Comparison of ENCODE assay signal across 14 cellular contexts in genomic region chr17:50100480-50100883, GRCh38. TPM values are rescaled to one million over a fixed set of nuclear protein-coding genes. Genes with fewer than 3 reads are reported as not detected.
DNase-seq lines count a peak whose midpoint lies in the region; ATAC-seq, FAIRE-seq and TF ChIP-seq lines count a peak whose summit lies in the region.
"Had no signal": no experiment of that assay in that cellular context is flagged by ENCODE, and none has a peak within 500 bp of the region (broad histone marks: within the 10 kb centered on the region; RNA-seq: fewer than 3 reads in every experiment).

No MANE protein-coding gene starts in this region.

- TF ChIP-seq EP300 in A549 (IDR thresholded peaks at IDR 0.05) (no peak), ovary (IDR thresholded peaks at IDR 0.05) (no peak)

- WGBS in A549 (ENCODE audit: missing lambda C conversion rate), result 70% methylated on average over 5 of the region's 5 CpGs
- WGBS in right cardiac atrium, result 70% methylated on average over 5 of the region's 5 CpGs
- WGBS in ovary, 3 donors, result 69 to 82% (median 77%) methylated on average over 5 of the region's 5 CpGs

- H3K9me3 ChIP-seq in A549, result no peaks in the 10 kb centered on the region
- H3K9me3 ChIP-seq in right cardiac atrium (ENCODE audit: control insufficient read depth, low read length), result no peaks in the 10 kb centered on the region
- no peaks in the 10 kb centered on the region for H3K9me3 ChIP-seq in ovary
- no peaks in the 10 kb centered on the region for H3K9me3 ChIP-seq in T-helper 17 cell (ENCODE audit: control insufficient read depth, low read length, poor library complexity, severe bottlenecking)
- H3K9me3 ChIP-seq: upper lobe of left lung had no signal

- TF ChIP-seq CTCF in A549 (IDR thresholded peaks at IDR 0.05) (no peak), RWPE1 (conservative IDR thresholded peaks at IDR 0.05; ENCODE audit: low read depth) (no peak), ovary (IDR thresholded peaks at IDR 0.05) (no peak)

- H3K27me3 Mint-ChIP-seq in T-helper 17 cell, result no peaks in the 10 kb centered on the region
- H3K27me3 Mint-ChIP-seq: memory B cell had no signal

- H3K4me1 Mint-ChIP-seq in T-helper 17 cell, result peaks cover 28% of the 10 kb centered on the region

- H3K4me3 ChIP-seq in A549, result no peak overlapping the region
- H3K4me3 ChIP-seq in right cardiac atrium (ENCODE audit: low read length), result no peak overlapping the region
- no peak overlapping the region for H3K4me3 ChIP-seq in ovary
- H3K4me3 ChIP-seq: upper lobe of left lung had no signal

- CTCF ChIA-PET in A549 (lab: Yijun Ruan, JAX), result interaction anchor here (0.6 to 60.2 kb wide), 10 partner anchors 5 to 197 kb away, joined by 3 to 1356 read pairs (median 11); partner anchors contain the start of genes ITGA3, PDK2, PPP1R9B and SAMD14
- CTCF ChIA-PET in RWPE1 (lab: Yijun Ruan, JAX), result interaction anchor here (0.6 to 0.7 kb wide), 2 partner anchors 73 to 155 kb away, joined by 3 to 5 read pairs; no protein-coding TSS in a partner anchor

- POLR2A ChIA-PET in A549 (lab: Yijun Ruan, JAX), result no interaction called here
- POLR2A ChIA-PET in RWPE1 (lab: Yijun Ruan, JAX; ENCODE audit: low non-redundant PET), result no interaction called here

- no peak for FAIRE-seq in A549 (lab: Jason Lieb, UNC)

- TF ChIP-seq POLR2A in A549 (IDR thresholded peaks at IDR 0.05; ENCODE audit: low read length) (no peak), ovary (IDR thresholded peaks at IDR 0.05) (no peak)

- intact Hi-C loops in right cardiac atrium (cut with DNase I), result no loop called here
- intact Hi-C loops in ovary (cut with DNase I), result no loop called here

- TF ChIP-seq RAD21 in A549 (conservative IDR thresholded peaks at IDR 0.05 in 1 of 2, IDR thresholded peaks at IDR 0.05 in 1 of 2), result no peak

- H3K27me3 ChIP-seq in right cardiac atrium (ENCODE audit: control insufficient read depth, insufficient read depth) (no peaks in the 10 kb centered on the region), ovary (no peaks in the 10 kb centered on the region)
- H3K27me3 ChIP-seq: upper lobe of left lung had no signal

- ATAC-seq in A549, result no peak
- ATAC-seq in right cardiac atrium, result no peak
- ATAC-seq in T-helper 17 cell, result no peak
- no peak for ATAC-seq in GM18511 (IDR thresholded peaks at IDR 0.05; ENCODE audit: unreplicated experiment)

- H3K4me1 ChIP-seq in A549 (peaks cover 35% of the 10 kb centered on the region), right cardiac atrium (ENCODE audit: control insufficient read depth, insufficient read depth, low read length) (peaks cover 5% of the 10 kb centered on the region), ovary (ENCODE audit: insufficient read depth) (peaks cover 21% of the 10 kb centered on the region)

- H3K36me3 Mint-ChIP-seq in T-helper 17 cell (ENCODE audit: low read depth), result peaks cover 2% of the 10 kb centered on the region

- peak overlapping the region; percentile 28; the same call in 2 of the 3 replicates for H3K4me2 ChIP-seq in A549
- H3K4me2 ChIP-seq: KMS-11 had no signal

- DNase-seq in A549 (ENCODE audit: low read depth in 1 of 2, low spot score in 1 of 2) (no peak), RWPE1 (ENCODE audit: low spot score) (no peak), right cardiac atrium (no peak), ovary (no peak), T-helper 17 cell (no peak), NCI-H1930 (lab: John Stamatoyannopoulos, UW) (no peak), NCI-H524 treated with DMSO at 0.1 percent for 48 hours (lab: John Stamatoyannopoulos, UW) (no peak)
- DNase-seq: activated gamma-delta T cell, NCI-H187 treated with DMSO at 0.1 percent for 48 hours, upper lobe of left lung had no signal

- no peak overlapping the region for H3K4me3 Mint-ChIP-seq in T-helper 17 cell
- H3K4me3 Mint-ChIP-seq: memory B cell; T-helper 1 cell treated with Interleukin-12 subunit alpha and Interleukin-12 subunit beta and Interleukin-4 antibody, amounts not matched to agents 30 μg/mL and 1 μg/mL, for 36 hours had no signal

- H3K36me3 ChIP-seq in ovary, result no peaks in the 10 kb centered on the region

- no peak overlapping the region for H3K27ac Mint-ChIP-seq in T-helper 17 cell
- H3K27ac Mint-ChIP-seq: memory B cell; T-helper 1 cell treated with Interleukin-12 subunit alpha and Interleukin-12 subunit beta and Interleukin-4 antibody, amounts not matched to agents 30 μg/mL and 1 μg/mL, for 36 hours had no signal

- H3K27ac ChIP-seq in A549, result no peak overlapping the region
- H3K27ac ChIP-seq in RWPE1, result peak overlapping the region; percentile 62
- peak overlapping the region; percentile 78 for H3K27ac ChIP-seq in right cardiac atrium (ENCODE audit: low read length)
- H3K27ac ChIP-seq in ovary, result peak overlapping the region; percentile 67 to 80
- H3K27ac ChIP-seq: KMS-11 had no signal

TF ChIP-seq in A549, 52 proteins besides CTCF, POLR2A, EP300 and RAD21:
- TF ChIP-seq, protein P1, sequence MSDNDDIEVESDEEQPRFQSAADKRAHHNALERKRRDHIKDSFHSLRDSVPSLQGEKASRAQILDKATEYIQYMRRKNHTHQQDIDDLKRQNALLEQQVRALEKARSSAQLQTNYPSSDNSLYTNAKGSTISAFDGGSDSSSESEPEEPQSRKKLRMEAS (IDR thresholded peaks at IDR 0.05), result no peak
- peak; percentile 46; the same call in 1 of the 2 replicates for TF ChIP-seq HDAC2 (IDR thresholded peaks at IDR 0.05)
- TF ChIP-seq PBX3 (IDR thresholded peaks at IDR 0.05), result no peak
- 0 out of 2 replicates have a peak, but pooled peaks have one; percentile 57 for TF ChIP-seq CHD4 (IDR thresholded peaks at IDR 0.05; ENCODE audit: borderline replicate concordance)
- TF ChIP-seq KDM1A (IDR thresholded peaks at IDR 0.05; ENCODE audit: low read depth), result peak; percentile 66; the same call in 1 of the 2 replicates
- no peak for TF ChIP-seq SREBF2 (IDR thresholded peaks at IDR 0.05)

RNA-seq across cellular contexts. Expression of gene PDK2, which starts 5.3 kb away (rescaled TPM):
- polyA plus RNA-seq in A549 (2011; rRNA removed) (28.5 and 34.4 TPM in 2 replicates), A549 (2017; fragmentation: RNase III; extraction: RNeasy Plus Mini Kit Qiagen cat#74134 plus additional on column Dnase treatment) (14.1 to 19.8 TPM (median 15.2 TPM) in 3 replicates), right cardiac atrium (149 TPM), ovary (10 to 100 TPM; 51.2 to 82.7 TPM)
- polyA plus RNA-seq in A549 (2012; cell fraction: cytosol; rRNA removed), result 59.2 and 79.0 TPM in 2 replicates
- 67.5 and 95.4 TPM in 2 replicates for polyA plus RNA-seq in A549 (2012; cell fraction: nucleus; rRNA removed)
- 65.2 and 71.3 TPM in 2 replicates for polyA minus RNA-seq in A549 (2011; rRNA and poly(A)+ RNA removed)
- total RNA-seq in right cardiac atrium (100 to 1,000 TPM; 167 to 219 (median 182) TPM), ovary (10 to 100 TPM; 36.5 to 83.2 (median 54.7) TPM), T-helper 17 cell (10 to 100 TPM; 19.9 to 20.9 TPM)

RNA-seq across cellular contexts. Expression of gene SAMD14, which starts 29.5 kb away (rescaled TPM):
- polyA plus RNA-seq in A549 (2011; rRNA removed) (0.12 and 0.15 TPM in 2 replicates), A549 (2017; fragmentation: RNase III; extraction: RNeasy Plus Mini Kit Qiagen cat#74134 plus additional on column Dnase treatment) (0.42 to 0.75 TPM (median 0.74 TPM) in 3 replicates), right cardiac atrium (3.3 TPM), ovary (1 to 10 TPM in 1 of 2 donors, under 1 TPM in 1; 0.77 to 2.2 TPM)
- polyA plus RNA-seq in A549 (2012; cell fraction: cytosol; rRNA removed), result 0.22 and 0.31 TPM in 2 replicates
- polyA plus RNA-seq in A549 (2012; cell fraction: nucleus; rRNA removed), result 1.5 and 1.8 TPM in 2 replicates
- 0.58 and 0.83 TPM in 2 replicates for polyA minus RNA-seq in A549 (2011; rRNA and poly(A)+ RNA removed)
- total RNA-seq in right cardiac atrium (1 to 10 TPM; 2.4 to 4.0 (median 3.5) TPM), ovary (1 to 10 TPM in 5 of 7 donors, under 1 TPM in 2; 0.36 to 4.9 (median 1.7) TPM), T-helper 17 cell (1 to 10 TPM; 1.7 to 5.8 TPM)

RNA-seq across cellular contexts. Expression of gene ITGA3, which starts 44.6 kb away (rescaled TPM):
- polyA plus RNA-seq in A549 (2011; rRNA removed) (141 and 181 TPM in 2 replicates), A549 (2017; fragmentation: RNase III; extraction: RNeasy Plus Mini Kit Qiagen cat#74134 plus additional on column Dnase treatment) (248 to 268 TPM (median 256 TPM) in 3 replicates), right cardiac atrium (21.5 TPM), ovary (10 to 100 TPM; 28.2 to 34.2 TPM)
- polyA plus RNA-seq in A549 (2012; cell fraction: cytosol; rRNA removed), result 182 and 240 TPM in 2 replicates
- polyA plus RNA-seq in A549 (2012; cell fraction: nucleus; rRNA removed), result 975 and 1,352 TPM in 2 replicates
- 337 and 368 TPM in 2 replicates for polyA minus RNA-seq in A549 (2011; rRNA and poly(A)+ RNA removed)
- total RNA-seq in right cardiac atrium (10 to 100 TPM; 22.9 to 32.9 (median 28.4) TPM), ovary (100 to 1,000 TPM in 1 of 7 donors, 10 to 100 TPM in 6; 23.6 to 132 (median 41.7) TPM), T-helper 17 cell (10 to 100 TPM in 1 of 2 donors, 1 to 10 TPM in 1; 8.0 to 10.6 TPM)

RNA-seq across cellular contexts. Expression of gene PPP1R9B, which starts 50.0 kb away (rescaled TPM):
- polyA plus RNA-seq in A549 (2011; rRNA removed), result 16.8 and 22.0 TPM in 2 replicates
- polyA plus RNA-seq in A549 (2012; cell fraction: cytosol; rRNA removed), result 18.9 and 19.4 TPM in 2 replicates
- 35.8 and 44.2 TPM in 2 replicates for polyA plus RNA-seq in A549 (2012; cell fraction: nucleus; rRNA removed)
- 32.4 to 40.6 TPM (median 35.8 TPM) in 3 replicates for polyA plus RNA-seq in A549 (2017; fragmentation: RNase III; extraction: RNeasy Plus Mini Kit Qiagen cat#74134 plus additional on column Dnase treatment)
- 25.9 and 27.1 TPM in 2 replicates for polyA minus RNA-seq in A549 (2011; rRNA and poly(A)+ RNA removed)
- total RNA-seq in right cardiac atrium, result 10 to 100 TPM; 33.2 to 40.7 (median 36.1) TPM
- polyA plus RNA-seq in right cardiac atrium, result 26.5 TPM
- 100 to 1,000 TPM in 1 of 7 donors, 10 to 100 TPM in 6; 14.8 to 109 (median 75.4) TPM for total RNA-seq in ovary
- polyA plus RNA-seq in ovary, result 10 to 100 TPM; 17.8 to 33.0 TPM
- 100 to 1,000 TPM in 1 of 2 donors, 10 to 100 TPM in 1; 82.9 to 111 TPM for total RNA-seq in T-helper 17 cell

Comparison
In these comparisons a context has a peak if more than half of its experiments do, and no peak if none do; other contexts are left out.
1. H3K27ac ChIP-seq: peak in RWPE1 (single experiment), right cardiac atrium (single experiment) and ovary (2 of 2); none in A549 (0 of 2).